Comparison of ENCODE assay signal across 9 cellular contexts in the genomic region with DNA sequence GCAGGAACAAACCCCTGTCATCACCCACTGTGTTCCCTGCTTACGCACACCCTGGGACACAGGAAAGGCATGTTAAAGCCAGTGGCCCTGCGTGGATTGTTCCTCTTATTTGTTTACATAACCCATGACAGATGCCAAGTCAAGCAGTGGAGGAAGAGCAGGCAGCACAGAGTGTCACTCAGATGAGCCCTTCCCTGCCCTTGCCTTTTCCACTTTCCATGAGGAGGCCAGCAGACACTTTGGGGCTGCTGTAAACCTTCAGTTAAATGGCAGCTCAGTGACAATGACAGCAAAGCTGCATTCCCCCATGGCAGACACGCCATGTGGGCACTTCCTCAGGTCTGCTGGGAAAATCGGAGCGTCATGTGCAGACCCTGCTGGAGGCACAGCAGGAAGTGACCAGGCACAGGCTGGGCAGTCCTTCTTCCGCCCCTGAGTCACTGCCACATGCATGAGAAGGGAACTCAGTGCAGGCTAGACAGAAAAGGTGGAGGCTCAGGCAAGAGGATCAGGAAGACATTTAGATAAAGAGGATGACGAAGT.
DNase-seq lines count a peak whose midpoint lies in the region; ATAC-seq and TF ChIP-seq lines count a peak whose summit lies in the region.
"Had no signal": no experiment of that assay in that cellular context is flagged by ENCODE, and none has a peak within 500 bp of the region (broad histone marks: within the 10 kb centered on the region; RNA-seq: fewer than 3 reads in every experiment).

No MANE protein-coding gene starts in this region.

- 19% methylated on average over 6 of the region's 7 CpGs for WGBS in mesenchymal stem cell

- H4K8ac ChIP-seq in mesenchymal stem cell (ENCODE audit: low read length), result peak overlapping the region; percentile 4

- no peaks in the 10 kb centered on the region for H3K27me3 Mint-ChIP-seq in stimulated activated naive CD8-positive, alpha-beta T cell treated with anti-CD3 and anti-CD28 coated beads, Interleukin-15, amount 100 ng/mL, for 72 hours

- H2BK12ac ChIP-seq in mesenchymal stem cell (ENCODE audit: low read length in 2 of 2), result peak overlapping the region in 1 of 2 experiments; percentile 97

- peak overlapping the region; percentile 19 to 75 for H3K4ac ChIP-seq in mesenchymal stem cell (ENCODE audit: low read depth in 1 of 2, low read length in 2 of 2)

- H3K9me3 ChIP-seq in mesenchymal stem cell (ENCODE audit: control insufficient read depth, low read length), result no peaks in the 10 kb centered on the region

- no peak overlapping the region for H3K4me3 Mint-ChIP-seq in stimulated activated naive CD8-positive, alpha-beta T cell treated with anti-CD3 and anti-CD28 coated beads, Interleukin-15, amount 100 ng/mL, for 72 hours

- H4K91ac ChIP-seq in mesenchymal stem cell (ENCODE audit: low read length), result peak overlapping the region; percentile 22

- peak overlapping the region; percentile 54 for H2AFZ ChIP-seq in mesenchymal stem cell (ENCODE audit: low read depth, low read length)

- DNase-seq in AG08395 (ENCODE audit: low spot score) (peak; percentile 90), NCI-H226 (peak; percentile 36), dermis microvascular lymphatic vessel endothelial cell (ENCODE audit: low read depth in 2 of 2) (peak; percentile 89 to 94), mesenchymal stem cell (peak; percentile 91), NOMO-1 treated with dmso at 0.1 percent for 144 hours (lab: John Stamatoyannopoulos, UW; ENCODE audit: unreplicated experiment) (no peak), NCI-H1048 (lab: John Stamatoyannopoulos, UW) (no peak), GM20000 (ENCODE audit: low spot score) (no peak)
- DNase-seq in stimulated activated naive CD8-positive, alpha-beta T cell treated with anti-CD3 and anti-CD28 coated beads, Interleukin-15, amount 100 ng/mL, for 72 hours, result no peak
- DNase-seq: NCI-H1092 treated with DMSO at 0.1 percent for 48 hours had no signal

- no peak overlapping the region for H3K27ac ChIP-seq in mesenchymal stem cell (ENCODE audit: low read length, poor library complexity, severe bottlenecking)

- no peak overlapping the region for H2BK5ac ChIP-seq in mesenchymal stem cell (ENCODE audit: low read depth, low read length, poor library complexity, severe bottlenecking)

- peak overlapping the region; percentile 9 to 88 for H3K18ac ChIP-seq in mesenchymal stem cell (ENCODE audit: low read depth in 1 of 2, low read length in 2 of 2)

- H2BK120ac ChIP-seq in mesenchymal stem cell (ENCODE audit: low read depth, low read length), result no peak overlapping the region

- peak overlapping the region in 1 of 2 experiments; percentile 30 for H3K14ac ChIP-seq in mesenchymal stem cell (ENCODE audit: low read length in 2 of 2)

- no peak overlapping the region for H2AK5ac ChIP-seq in mesenchymal stem cell (ENCODE audit: low read length, severe bottlenecking)

- H2BK15ac ChIP-seq in mesenchymal stem cell (ENCODE audit: low read depth, poor library complexity, severe bottlenecking), result no peak overlapping the region

- peak overlapping the region in 1 of 2 experiments; percentile 10 for H3K4me3 ChIP-seq in mesenchymal stem cell (ENCODE audit: insufficient read depth in 1 of 2, low read depth in 1 of 2, low read length in 2 of 2)

- no peaks in the 10 kb centered on the region for H3K27me3 ChIP-seq in mesenchymal stem cell (ENCODE audit: control insufficient read depth in 1 of 2, insufficient read depth in 1 of 2, low read length in 2 of 2)

- ATAC-seq in stimulated activated naive CD8-positive, alpha-beta T cell treated with anti-CD3 and anti-CD28 coated beads, Interleukin-15, amount 100 ng/mL, for 72 hours, result no peak

- no peaks in the 10 kb centered on the region for H3K36me3 ChIP-seq in mesenchymal stem cell (ENCODE audit: control insufficient read depth in 1 of 2, insufficient read depth in 2 of 2, low read depth in 1 of 2, low read length in 2 of 2)

- H3K4me1 ChIP-seq in mesenchymal stem cell (ENCODE audit: control insufficient read depth, insufficient read depth, low read depth, low read length), result peaks cover 9% of the 10 kb centered on the region

- no peak overlapping the region for H3K23ac ChIP-seq in mesenchymal stem cell (ENCODE audit: low read length in 2 of 2)

- H3K4me2 ChIP-seq in mesenchymal stem cell (ENCODE audit: low read length, poor library complexity, severe bottlenecking), result no peak overlapping the region

- no peak for TF ChIP-seq CTCF in GM20000 (IDR thresholded peaks at IDR 0.05; ENCODE audit: extremely low read depth, missing control alignments)

- H3K4me1 Mint-ChIP-seq in stimulated activated naive CD8-positive, alpha-beta T cell treated with anti-CD3 and anti-CD28 coated beads, Interleukin-15, amount 100 ng/mL, for 72 hours, result no peaks in the 10 kb centered on the region

- no peak overlapping the region for H3K27ac Mint-ChIP-seq in stimulated activated naive CD8-positive, alpha-beta T cell treated with anti-CD3 and anti-CD28 coated beads, Interleukin-15, amount 100 ng/mL, for 72 hours

- H3K9me3 Mint-ChIP-seq in stimulated activated naive CD8-positive, alpha-beta T cell treated with anti-CD3 and anti-CD28 coated beads, Interleukin-15, amount 100 ng/mL, for 72 hours, result no peaks in the 10 kb centered on the region

- H3K79me1 ChIP-seq in mesenchymal stem cell (replicated peaks; ENCODE audit: low read length, poor library complexity, severe bottlenecking), result no peaks in the 10 kb centered on the region

- peak overlapping the region; percentile 34 for H3K9ac ChIP-seq in mesenchymal stem cell (ENCODE audit: low read length)

Comparison
In these comparisons a context has a peak if more than half of its experiments do, and no peak if none do; other contexts are left out.
1. DNase-seq: peak in AG08395 (single experiment), NCI-H226 (single experiment), dermis microvascular lymphatic vessel endothelial cell (2 of 2) and mesenchymal stem cell (single experiment); none in NOMO-1 treated with dmso at 0.1 percent for 144 hours (single experiment), stimulated activated naive CD8-positive, alpha-beta T cell treated with anti-CD3 and anti-CD28 coated beads, Interleukin-15, amount 100 ng/mL, for 72 hours (0 of 2), NCI-H1048 (single experiment) and GM20000 (single experiment).